ENCODE assay signal across 22 cellular contexts in genomic region chr20:4373454-4373853, GRCh38.
A peak's percentile ranks its signal among the peaks of the same experiment; 100 is the strongest.
DNase-seq lines count a peak whose midpoint lies in the region; ATAC-seq and TF ChIP-seq lines count a peak whose summit lies in the region.
"Had no signal": no experiment of that assay in that cellular context is flagged by ENCODE, and none has a peak within 500 bp of the region (broad histone marks: within the 10 kb centered on the region; RNA-seq: fewer than 3 reads in every experiment).

No MANE protein-coding gene starts in this region.

- CTCF ChIA-PET in activated CD4-positive, alpha-beta T cell treated with anti-CD3 and anti-CD28 coated beads for 36 hours (lab: Charles Lee): interaction anchor here (0.7 kb wide), 1 partner anchor 12 kb away, joined by 3 read pairs; no protein-coding TSS in a partner anchor

- no peak overlapping the region for H3K4me2 ChIP-seq in hepatocyte
- H3K4me2 ChIP-seq: BLaER1 treated with 17β-estradiol and CSF1 and Interleukin-3, amounts not matched to agents 10 nM and 100 nM had no signal

- no peak overlapping the region for H3K4me3 Mint-ChIP-seq in activated CD4-positive, alpha-beta T cell treated with anti-CD3 and anti-CD28 coated beads for 36 hours
- no peak overlapping the region for H3K4me3 Mint-ChIP-seq in activated T-cell treated with anti-CD3 and anti-CD28 coated beads, Interleukin-2, amount 50 U/mL, for 72 hours
- H3K4me3 Mint-ChIP-seq in activated T-cell treated with anti-CD3 and anti-CD28 coated beads, Interleukin-2, amount 50 U/mL, for 4 hours: no peak overlapping the region
- H3K4me3 Mint-ChIP-seq in stimulated activated naive CD8-positive, alpha-beta T cell treated with anti-CD3 and anti-CD28 coated beads, Interleukin-15, amount 100 ng/mL, for 72 hours: no peak overlapping the region
- H3K4me3 Mint-ChIP-seq: B cell; CD8-positive, alpha-beta T cell; HFFc6 had no signal

- H3K27me3 ChIP-seq in hepatocyte: no peaks in the 10 kb centered on the region
- H3K27me3 ChIP-seq: BLaER1 treated with 17β-estradiol and CSF1 and Interleukin-3, amounts not matched to agents 10 nM and 100 nM had no signal

- no peaks in the 10 kb centered on the region for H3K9me2 ChIP-seq in hepatocyte (replicated peaks; ENCODE audit: insufficient read depth)

- H3K79me2 ChIP-seq in hepatocyte: no peaks in the 10 kb centered on the region

- H3K27ac Mint-ChIP-seq in activated CD4-positive, alpha-beta T cell treated with anti-CD3 and anti-CD28 coated beads for 36 hours: no peak overlapping the region
- H3K27ac Mint-ChIP-seq in activated T-cell treated with anti-CD3 and anti-CD28 coated beads, Interleukin-2, amount 50 U/mL, for 72 hours: no peak overlapping the region
- no peak overlapping the region for H3K27ac Mint-ChIP-seq in stimulated activated naive CD8-positive, alpha-beta T cell treated with anti-CD3 and anti-CD28 coated beads, Interleukin-15, amount 100 ng/mL, for 72 hours
- H3K27ac Mint-ChIP-seq: B cell; CD8-positive, alpha-beta T cell; HFFc6 had no signal

- POLR2A ChIA-PET in activated CD4-positive, alpha-beta T cell treated with anti-CD3 and anti-CD28 coated beads for 36 hours (lab: Charles Lee): no interaction called here

- no peak overlapping the region for H3K4me3 ChIP-seq in hepatocyte
- H3K4me3 ChIP-seq: BLaER1 treated with 17β-estradiol and CSF1 and Interleukin-3, amounts not matched to agents 10 nM and 100 nM; GM12878 had no signal

- H2AFZ ChIP-seq in hepatocyte: no peak overlapping the region

- intact Hi-C loops in activated CD4-positive, alpha-beta T cell treated with anti-CD3 and anti-CD28 coated beads for 36 hours (cut with DNase I, micrococcal nuclease): no loop called here

- TF ChIP-seq CTCF in hepatocyte (IDR thresholded peaks at IDR 0.05; ENCODE audit: poor library complexity): no peak

- no peaks in the 10 kb centered on the region for H3K9me3 ChIP-seq in hepatocyte (ENCODE audit: low read depth)

- H3K27me3 Mint-ChIP-seq in activated CD4-positive, alpha-beta T cell treated with anti-CD3 and anti-CD28 coated beads for 36 hours: peaks cover 10% of the 10 kb centered on the region
- peaks cover 11% of the 10 kb centered on the region for H3K27me3 Mint-ChIP-seq in activated T-cell treated with anti-CD3 and anti-CD28 coated beads, Interleukin-2, amount 50 U/mL, for 72 hours (ENCODE audit: low read depth)
- peaks cover 14% of the 10 kb centered on the region for H3K27me3 Mint-ChIP-seq in activated T-cell treated with anti-CD3 and anti-CD28 coated beads, Interleukin-2, amount 50 U/mL, for 4 hours (ENCODE audit: low read depth)
- peaks cover 8% of the 10 kb centered on the region for H3K27me3 Mint-ChIP-seq in stimulated activated naive CD8-positive, alpha-beta T cell treated with anti-CD3 and anti-CD28 coated beads, Interleukin-15, amount 100 ng/mL, for 72 hours

- H3K36me3 Mint-ChIP-seq in activated CD4-positive, alpha-beta T cell treated with anti-CD3 and anti-CD28 coated beads for 36 hours (ENCODE audit: low read depth): peaks cover 2% of the 10 kb centered on the region
- H3K36me3 Mint-ChIP-seq in activated T-cell treated with anti-CD3 and anti-CD28 coated beads, Interleukin-2, amount 50 U/mL, for 72 hours (ENCODE audit: insufficient read depth in 2 of 2): no peaks in the 10 kb centered on the region
- H3K36me3 Mint-ChIP-seq in activated T-cell treated with anti-CD3 and anti-CD28 coated beads, Interleukin-2, amount 50 U/mL, for 4 hours (ENCODE audit: insufficient read depth): no peaks in the 10 kb centered on the region
- H3K36me3 Mint-ChIP-seq: CD8-positive, alpha-beta T cell had no signal

- 83% methylated on average over 1 of the region's 1 CpG for WGBS in hepatocyte (ENCODE audit: low lambda C conversion rate, missing lambda C conversion rate)

- no peaks in the 10 kb centered on the region for H3K9me3 Mint-ChIP-seq in activated CD4-positive, alpha-beta T cell treated with anti-CD3 and anti-CD28 coated beads for 36 hours (ENCODE audit: low read depth)
- no peaks in the 10 kb centered on the region for H3K9me3 Mint-ChIP-seq in activated T-cell treated with anti-CD3 and anti-CD28 coated beads, Interleukin-2, amount 50 U/mL, for 72 hours
- no peaks in the 10 kb centered on the region for H3K9me3 Mint-ChIP-seq in activated T-cell treated with anti-CD3 and anti-CD28 coated beads, Interleukin-2, amount 50 U/mL, for 4 hours
- no peaks in the 10 kb centered on the region for H3K9me3 Mint-ChIP-seq in stimulated activated naive CD8-positive, alpha-beta T cell treated with anti-CD3 and anti-CD28 coated beads, Interleukin-15, amount 100 ng/mL, for 72 hours
- H3K9me3 Mint-ChIP-seq: CD8-positive, alpha-beta T cell; HFFc6 had no signal

- H3K4me1 ChIP-seq in hepatocyte (ENCODE audit: insufficient read depth): peaks cover 3% of the 10 kb centered on the region

- H4K20me1 ChIP-seq in hepatocyte (ENCODE audit: insufficient read depth, poor library complexity, severe bottlenecking): no peaks in the 10 kb centered on the region
- H4K20me1 ChIP-seq: BLaER1 treated with 17β-estradiol and CSF1 and Interleukin-3, amounts not matched to agents 10 nM and 100 nM had no signal

- ATAC-seq in activated CD4-positive, alpha-beta T cell treated with anti-CD3 and anti-CD28 coated beads for 36 hours: peak; percentile 42
- ATAC-seq in activated T-cell treated with anti-CD3 and anti-CD28 coated beads, Interleukin-2, amount 50 U/mL, for 72 hours (replicated peaks in 1 of 2): peak; percentile 36 to 43
- no peak for ATAC-seq in activated T-cell treated with anti-CD3 and anti-CD28 coated beads, Interleukin-2, amount 50 U/mL, for 4 hours
- ATAC-seq in stimulated activated naive CD8-positive, alpha-beta T cell treated with anti-CD3 and anti-CD28 coated beads, Interleukin-15, amount 100 ng/mL, for 72 hours: peak; percentile 52
- ATAC-seq: CD8-positive, alpha-beta T cell; GM12878; HCT116 had no signal

- peaks cover 37% of the 10 kb centered on the region for H3K4me1 Mint-ChIP-seq in activated CD4-positive, alpha-beta T cell treated with anti-CD3 and anti-CD28 coated beads for 36 hours
- H3K4me1 Mint-ChIP-seq in activated T-cell treated with anti-CD3 and anti-CD28 coated beads, Interleukin-2, amount 50 U/mL, for 72 hours (ENCODE audit: low read depth): peaks cover 32% of the 10 kb centered on the region
- H3K4me1 Mint-ChIP-seq in activated T-cell treated with anti-CD3 and anti-CD28 coated beads, Interleukin-2, amount 50 U/mL, for 4 hours (ENCODE audit: low read depth): peaks cover 18% of the 10 kb centered on the region
- H3K4me1 Mint-ChIP-seq in stimulated activated naive CD8-positive, alpha-beta T cell treated with anti-CD3 and anti-CD28 coated beads, Interleukin-15, amount 100 ng/mL, for 72 hours: peaks cover 64% of the 10 kb centered on the region

- no peaks in the 10 kb centered on the region for H3K36me3 ChIP-seq in hepatocyte (replicated peaks; ENCODE audit: insufficient read depth, low read depth)
- H3K36me3 ChIP-seq: BLaER1 treated with 17β-estradiol and CSF1 and Interleukin-3, amounts not matched to agents 10 nM and 100 nM had no signal

- H3K27ac ChIP-seq in hepatocyte: peak overlapping the region; percentile 11
- H3K27ac ChIP-seq: BLaER1 treated with 17β-estradiol and CSF1 and Interleukin-3, amounts not matched to agents 10 nM and 100 nM; HL-60 had no signal

- no peak for DNase-seq in activated CD4-positive, alpha-beta T cell treated with anti-CD3 and anti-CD28 coated beads for 36 hours
- no peak for DNase-seq in activated CD4-positive, alpha-beta T cell treated with anti-CD3 and anti-CD28 coated beads, Interleukin-2, amount 50 U/mL, for 1 hour
- DNase-seq in activated T-cell treated with anti-CD3 and anti-CD28 coated beads, Interleukin-2, amount 50 U/mL, for 72 hours: no peak
- no peak for DNase-seq in activated T-cell treated with anti-CD3 and anti-CD28 coated beads, Interleukin-2, amount 50 U/mL, for 4 hours
- no peak for DNase-seq in hepatocyte (ENCODE audit: low spot score)
- no peak for DNase-seq in stimulated activated naive CD8-positive, alpha-beta T cell treated with anti-CD3 and anti-CD28 coated beads, Interleukin-15, amount 100 ng/mL, for 72 hours
- no peak for DNase-seq in T-helper 1 cell
- no peak for DNase-seq in NCI-H1930 (lab: John Stamatoyannopoulos, UW)
- DNase-seq: 8988T; CD8-positive, alpha-beta T cell; DMS 273 treated with DMSO at 0.1 percent for 48 hours; DMS53; DND-41; EL; GOT3; H7; HFFc6 had no signal

Comparison
In these comparisons a context has a peak if more than half of its experiments do, and no peak if none do; other contexts are left out.
1. ATAC-seq: peak in activated CD4-positive, alpha-beta T cell treated with anti-CD3 and anti-CD28 coated beads for 36 hours (single experiment), activated T-cell treated with anti-CD3 and anti-CD28 coated beads, Interleukin-2, amount 50 U/mL, for 72 hours (2 of 2) and stimulated activated naive CD8-positive, alpha-beta T cell treated with anti-CD3 and anti-CD28 coated beads, Interleukin-15, amount 100 ng/mL, for 72 hours (single experiment); none in activated T-cell treated with anti-CD3 and anti-CD28 coated beads, Interleukin-2, amount 50 U/mL, for 4 hours (0 of 2).